Comparison of ENCODE assay signal across 9 cellular contexts in genomic region chr10:55091691-55092328, GRCh38.
A peak's percentile ranks its signal among the peaks of the same experiment; 100 is the strongest.
DNase-seq lines count a peak whose midpoint lies in the region; ATAC-seq and TF ChIP-seq lines count a peak whose summit lies in the region.
"Had no signal": no experiment of that assay in that cellular context is flagged by ENCODE, and none has a peak within 500 bp of the region (broad histone marks: within the 10 kb centered on the region; RNA-seq: fewer than 3 reads in every experiment).

No MANE protein-coding gene starts in this region.

- H3K27me3 ChIP-seq in H7 (ENCODE audit: control insufficient read depth, insufficient read depth, low read length) = no peaks in the 10 kb centered on the region
- H3K27me3 ChIP-seq: SJCRH30 had no signal

- no peak overlapping the region for H3K4me3 ChIP-seq in H7 (ENCODE audit: insufficient read depth, low read depth, low read length)
- H3K4me3 ChIP-seq: SJCRH30 had no signal

- H3K9me3 Mint-ChIP-seq in MCF 10A (ENCODE audit: unreplicated experiment) = no peaks in the 10 kb centered on the region
- no peaks in the 10 kb centered on the region for H3K9me3 Mint-ChIP-seq in neural crest cell
- no peaks in the 10 kb centered on the region for H3K9me3 Mint-ChIP-seq in activated CD4-positive, alpha-beta memory T cell treated with anti-CD3 and anti-CD28 coated beads, Interleukin-2, amount 10 ng/mL, durations not matched to agents 7 days and 5 days

- CTCF ChIA-PET in MCF 10A (lab: Yijun Ruan, JAX) = interaction anchor here (0.9 to 1.2 kb wide), 4 partner anchors 23 to 649 kb away, joined by 3 to 6 read pairs (median 3); no protein-coding TSS in a partner anchor
- CTCF ChIA-PET in activated CD4-positive, alpha-beta memory T cell treated with anti-CD3 and anti-CD28 coated beads, Interleukin-2, amount 10 ng/mL, durations not matched to agents 7 days and 5 days (lab: Charles Lee) = no interaction called here

- H3K36me3 ChIP-seq in H7 (replicated peaks; ENCODE audit: control insufficient read depth, insufficient read depth, low read length) = no peaks in the 10 kb centered on the region
- H3K36me3 ChIP-seq: SJCRH30 had no signal

- peak; percentile 17 for DNase-seq in MCF 10A (ENCODE audit: unreplicated experiment)
- no peak for DNase-seq in neural crest cell (ENCODE audit: low read depth, low spot score)
- DNase-seq in NCI-H510A (lab: John Stamatoyannopoulos, UW) = no peak
- no peak for DNase-seq in activated CD4-positive, alpha-beta memory T cell treated with anti-CD3 and anti-CD28 coated beads, Interleukin-2, amount 10 ng/mL, durations not matched to agents 7 days and 5 days
- no peak for DNase-seq in H7

- H3K27ac Mint-ChIP-seq in MCF 10A (ENCODE audit: low read depth, unreplicated experiment) (no peak overlapping the region), neural crest cell (ENCODE audit: unreplicated experiment) (no peak overlapping the region)
- no peak overlapping the region for H3K27ac Mint-ChIP-seq in activated CD4-positive, alpha-beta memory T cell treated with anti-CD3 and anti-CD28 coated beads, Interleukin-2, amount 10 ng/mL, durations not matched to agents 7 days and 5 days

- TF ChIP-seq CTCF in GM12874 (IDR thresholded peaks at IDR 0.05; ENCODE audit: insufficient read depth, low read depth, low read length) (peak; percentile 51; the same call in 1 of the 2 replicates), MCF 10A (IDR thresholded peaks at IDR 0.05; ENCODE audit: unreplicated experiment) (peak; percentile 62), neural crest cell (conservative IDR thresholded peaks at IDR 0.05) (peak; percentile 94)

- no peaks in the 10 kb centered on the region for H3K36me3 Mint-ChIP-seq in MCF 10A (ENCODE audit: insufficient read depth, unreplicated experiment)
- no peaks in the 10 kb centered on the region for H3K36me3 Mint-ChIP-seq in neural crest cell (ENCODE audit: low read depth)
- no peaks in the 10 kb centered on the region for H3K36me3 Mint-ChIP-seq in activated CD4-positive, alpha-beta memory T cell treated with anti-CD3 and anti-CD28 coated beads, Interleukin-2, amount 10 ng/mL, durations not matched to agents 7 days and 5 days (ENCODE audit: low read depth)

- H3K4me1 Mint-ChIP-seq in MCF 10A (ENCODE audit: insufficient read depth, unreplicated experiment) (no peaks in the 10 kb centered on the region), neural crest cell (no peaks in the 10 kb centered on the region)
- H3K4me1 Mint-ChIP-seq in activated CD4-positive, alpha-beta memory T cell treated with anti-CD3 and anti-CD28 coated beads, Interleukin-2, amount 10 ng/mL, durations not matched to agents 7 days and 5 days = no peaks in the 10 kb centered on the region

- intact Hi-C loops in MCF 10A (cut with micrococcal nuclease) = loop anchor here (1.0 to 2.0 kb wide), 3 partner anchors 172 to 645 kb away; no protein-coding TSS in a partner anchor

- H3K4me3 Mint-ChIP-seq in MCF 10A (ENCODE audit: unreplicated experiment) (no peak overlapping the region), neural crest cell (no peak overlapping the region)
- H3K4me3 Mint-ChIP-seq in activated CD4-positive, alpha-beta memory T cell treated with anti-CD3 and anti-CD28 coated beads, Interleukin-2, amount 10 ng/mL, durations not matched to agents 7 days and 5 days = no peak overlapping the region

- BruUV-seq in MCF 10A (replicated peaks; lab: Mats Ljungman, UMichigan) = no TSS peak

- POLR2A ChIA-PET in MCF 10A (lab: Yijun Ruan, JAX) = no interaction called here
- POLR2A ChIA-PET in activated CD4-positive, alpha-beta memory T cell treated with anti-CD3 and anti-CD28 coated beads, Interleukin-2, amount 10 ng/mL, durations not matched to agents 7 days and 5 days (lab: Charles Lee) = no interaction called here

- ATAC-seq in HG03196 (IDR thresholded peaks at IDR 0.05; ENCODE audit: unreplicated experiment) (peak; percentile 61), GM21515 (IDR thresholded peaks at IDR 0.05; ENCODE audit: unreplicated experiment) (no peak)

- H3K27me3 Mint-ChIP-seq in MCF 10A (ENCODE audit: insufficient read depth, unreplicated experiment) (peaks cover 13% of the 10 kb centered on the region), neural crest cell (ENCODE audit: low read depth) (no peaks in the 10 kb centered on the region)
- no peaks in the 10 kb centered on the region for H3K27me3 Mint-ChIP-seq in activated CD4-positive, alpha-beta memory T cell treated with anti-CD3 and anti-CD28 coated beads, Interleukin-2, amount 10 ng/mL, durations not matched to agents 7 days and 5 days
